In the genomic region with DNA sequence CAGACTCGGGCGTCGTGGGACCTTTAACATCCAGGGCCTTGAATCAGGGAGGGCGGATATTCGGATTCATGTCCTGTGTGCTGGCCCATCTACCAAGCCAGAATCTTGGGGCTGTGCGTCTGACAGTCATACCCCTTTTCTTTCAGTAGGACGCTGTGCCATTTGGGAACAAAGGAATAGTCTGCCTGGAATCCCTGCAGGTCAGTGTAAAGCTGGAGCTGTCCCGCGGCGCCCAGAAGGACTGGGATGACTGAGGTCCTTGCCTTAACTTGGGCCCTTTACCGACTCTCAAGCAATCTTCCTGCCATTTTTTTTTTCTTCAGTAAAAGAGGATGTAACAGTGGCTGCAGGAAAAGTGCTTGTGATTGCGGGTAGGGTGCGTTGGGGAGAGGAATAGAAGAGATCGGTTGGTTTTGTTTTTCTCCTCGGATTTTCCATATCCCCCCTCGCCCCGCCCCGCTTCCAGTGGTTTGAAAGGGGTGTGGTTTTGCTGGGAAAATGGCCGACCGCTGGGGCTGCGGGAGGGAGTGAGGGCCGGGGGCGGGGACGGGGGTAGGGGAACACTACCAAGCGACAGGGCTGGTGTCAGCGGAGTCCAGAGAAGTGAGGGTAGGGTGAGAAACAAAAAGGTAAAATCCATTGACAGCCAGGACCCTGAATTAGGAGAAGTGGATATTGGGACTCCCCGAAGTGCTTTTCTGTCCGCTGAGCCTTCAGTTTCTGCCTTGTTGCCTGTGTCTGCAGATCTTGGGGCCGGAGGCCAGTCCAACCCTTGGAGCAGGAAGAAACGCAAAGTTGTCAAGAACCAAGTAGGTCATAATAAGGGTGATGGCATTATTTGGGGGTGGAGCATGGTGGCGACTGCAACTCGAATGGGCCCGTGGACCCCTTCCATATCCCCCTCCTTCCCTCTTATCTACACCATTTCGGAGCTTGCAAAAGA, we compare ENCODE assay signal across 9 cellular contexts. TPM values are rescaled to one million over a fixed set of nuclear protein-coding genes. Genes with fewer than 3 reads are reported as not detected.
DNase-seq lines count a peak whose midpoint lies in the region; ATAC-seq and TF ChIP-seq lines count a peak whose summit lies in the region.
"Had no signal": no experiment of that assay in that cellular context is flagged by ENCODE, and none has a peak within 500 bp of the region (broad histone marks: within the 10 kb centered on the region; RNA-seq: fewer than 3 reads in every experiment).

No MANE protein-coding gene starts in this region.

- H3K27ac ChIP-seq in iPS-20b (ENCODE audit: low read length) = peak overlapping the region; percentile 47
- H3K27ac ChIP-seq: KMS-11 had no signal

- CTCF ChIA-PET in Calu3 (lab: Charles Lee) = no interaction called here

- no peaks in the 10 kb centered on the region for H3K27me3 ChIP-seq in iPS-20b (ENCODE audit: insufficient read depth, low read length)

- H3K27me3 Mint-ChIP-seq in Calu3 (ENCODE audit: unreplicated experiment) = no peaks in the 10 kb centered on the region

- TF ChIP-seq CTCF in Calu3 (IDR thresholded peaks at IDR 0.05; ENCODE audit: unreplicated experiment) (no peak), cardiac fibroblast (IDR thresholded peaks at IDR 0.05; ENCODE audit: low read depth, low read length) (no peak)

- H3K4me3 ChIP-seq in cardiac fibroblast (replicated peaks in 1 of 2; ENCODE audit: low read depth in 2 of 2, low read length in 2 of 2) (peak overlapping the region; percentile 54 to 65), iPS-20b (ENCODE audit: low read length) (peak overlapping the region; percentile 81)

- no peaks in the 10 kb centered on the region for H3K4me1 ChIP-seq in iPS-20b (ENCODE audit: insufficient read depth, low read length)

- no peaks in the 10 kb centered on the region for H3K9me3 ChIP-seq in iPS-20b (ENCODE audit: insufficient read depth, low read depth, low read length)

- no peak overlapping the region for H3K27ac Mint-ChIP-seq in Calu3 (ENCODE audit: unreplicated experiment)

- H3K9me3 Mint-ChIP-seq in Calu3 (ENCODE audit: low read depth, unreplicated experiment) = no peaks in the 10 kb centered on the region

- DNase-seq in Calu3 = no peak
- peak; percentile 57 for DNase-seq in NCI-H146 (lab: John Stamatoyannopoulos, UW)
- DNase-seq in cardiac fibroblast (ENCODE audit: low read depth in 2 of 2) = peak; percentile 38 to 60
- DNase-seq in sciatic nerve (ENCODE audit: low spot score) = peak; percentile 83
- no peak for DNase-seq in effector CD8-positive, alpha-beta T cell (lab: John Stamatoyannopoulos, UW)
- no peak for DNase-seq in activated gamma-delta T cell (lab: John Stamatoyannopoulos, UW)

- intact Hi-C loops in Calu3 (cut with micrococcal nuclease; ENCODE audit: unreplicated experiment) (no loop called here), sciatic nerve (cut with DNase I) (no loop called here)

- peak overlapping the region; percentile 71 for H3K4me3 Mint-ChIP-seq in Calu3 (ENCODE audit: low read depth, unreplicated experiment)

- H3K4me1 Mint-ChIP-seq in Calu3 (ENCODE audit: low read depth, unreplicated experiment) = peaks cover 8% of the 10 kb centered on the region

- peaks cover 9% of the 10 kb centered on the region; the same call in 1 of the 2 replicates for H3K36me3 ChIP-seq in iPS-20b (ENCODE audit: insufficient read depth, low read depth, low read length)

- BruUV-seq in Calu3 (replicated peaks; lab: Mats Ljungman, UMichigan) = no TSS peak

- ATAC-seq in sciatic nerve (peak; percentile 86), GM19035 (IDR thresholded peaks at IDR 0.05; ENCODE audit: unreplicated experiment) (no peak)

- H3K36me3 Mint-ChIP-seq in Calu3 (ENCODE audit: insufficient read depth, unreplicated experiment) = peaks cover 8% of the 10 kb centered on the region

- peak overlapping the region; percentile 88 for H3K9ac ChIP-seq in iPS-20b (ENCODE audit: low read depth, low read length)
- H3K9ac ChIP-seq: KMS-11 had no signal

RNA-seq across cellular contexts. Expression of a gene that starts 0.7 kb away (rescaled TPM):
- total RNA-seq in Calu3 (2022) = 0.92 and 1.1 TPM in 2 replicates
- 40.9 TPM for total RNA-seq in sciatic nerve

Comparison
In these comparisons a context has a peak if more than half of its experiments do, and no peak if none do; other contexts are left out.
1. DNase-seq: peak in NCI-H146 (single experiment), cardiac fibroblast (2 of 2) and sciatic nerve (single experiment); none in Calu3 (single experiment), effector CD8-positive, alpha-beta T cell (single experiment) and activated gamma-delta T cell (single experiment).
2. RNA of a gene that starts 0.7 kb away (total RNA-seq): 40.9 TPM in sciatic nerve (single experiment); 0.92 to 1.1 TPM in Calu3; every median in the first group is over 10 times any median in the second.